ENCODE assay signal across 9 cellular contexts in the genomic region with DNA sequence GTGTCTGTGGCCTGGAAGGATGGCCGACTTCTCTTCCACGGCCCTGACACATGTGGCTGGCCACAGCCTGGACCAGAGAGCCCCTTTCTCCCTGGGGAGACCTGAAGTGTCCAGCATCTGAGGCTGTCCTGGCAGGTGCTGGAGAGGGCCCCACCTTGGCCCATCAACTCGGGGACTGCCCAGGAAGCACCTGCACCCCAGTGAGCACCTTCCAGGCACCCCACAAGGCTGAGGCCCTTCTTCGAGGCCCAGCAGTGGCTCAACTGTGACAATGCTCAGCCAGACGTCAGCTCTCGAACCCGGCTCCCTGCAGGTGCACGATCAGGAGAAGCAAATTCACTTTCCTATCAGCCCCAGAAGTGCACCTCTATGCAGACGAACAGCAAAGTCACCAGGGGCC. TPM values are rescaled to one million over a fixed set of nuclear protein-coding genes. Genes with fewer than 3 reads are reported as not detected.
DNase-seq lines count a peak whose midpoint lies in the region; ATAC-seq and TF ChIP-seq lines count a peak whose summit lies in the region.
"Had no signal": no experiment of that assay in that cellular context is flagged by ENCODE, and none has a peak within 500 bp of the region (broad histone marks: within the 10 kb centered on the region; RNA-seq: fewer than 3 reads in every experiment).

No MANE protein-coding gene starts in this region.

- no peaks in the 10 kb centered on the region for H3K27me3 ChIP-seq in OCI-LY3 (ENCODE audit: low read depth, low read length)

- POLR2A ChIA-PET in naive thymus-derived CD8-positive, alpha-beta T cell (lab: Charles Lee) = interaction anchor here (0.7 to 28.6 kb wide), 8 partner anchors 9 to 311 kb away, joined by 3 to 674 read pairs (median 14); partner anchors contain the start of genes GRK5 and RGS10
- POLR2A ChIA-PET in HEK293T (lab: Yijun Ruan, JAX) = interaction anchor here (3.1 kb wide), 1 partner anchor 25 kb away, joined by 14 read pairs; the partner anchor contains the start of gene RGS10

- H2AFZ ChIP-seq in OCI-LY3 (ENCODE audit: low read depth, low read length) = no peak overlapping the region

- H3K4me2 ChIP-seq in OCI-LY3 (ENCODE audit: low read length) = peak overlapping the region; percentile 74

- H3K27me3 Mint-ChIP-seq in naive thymus-derived CD8-positive, alpha-beta T cell = no peaks in the 10 kb centered on the region

- H3K79me2 ChIP-seq in OCI-LY3 (ENCODE audit: low read length) = no peaks in the 10 kb centered on the region

- no peaks in the 10 kb centered on the region for H3K9me3 Mint-ChIP-seq in naive thymus-derived CD8-positive, alpha-beta T cell

- no peak for DNase-seq in naive thymus-derived CD8-positive, alpha-beta T cell
- DNase-seq in left lobe of liver (ENCODE audit: low spot score) (no peak), HEK293T (ENCODE audit: extremely low spot score) (no peak), superior temporal gyrus (ENCODE audit: extremely low spot score) (no peak), AML-193 (lab: John Stamatoyannopoulos, UW) (no peak)
- DNase-seq: retina had no signal

- H3K4me3 ChIP-seq in OCI-LY3 (ENCODE audit: low read length) = peak overlapping the region; percentile 47; the same call in 1 of the 2 replicates

- H3K4me3 Mint-ChIP-seq in naive thymus-derived CD8-positive, alpha-beta T cell = peak overlapping the region in 9 of 10 donors; percentile 66 to 85 (median 79)

- peaks cover 0 to 68% (median 24%) of the 10 kb centered on the region in 3 donors for H3K36me3 Mint-ChIP-seq in naive thymus-derived CD8-positive, alpha-beta T cell

- peak overlapping the region; percentile 98 for H3K27ac ChIP-seq in OCI-LY3 (ENCODE audit: low read length)

- peaks cover 29 to 88% (median 79%) of the 10 kb centered on the region in 4 donors for H3K4me1 Mint-ChIP-seq in naive thymus-derived CD8-positive, alpha-beta T cell

- ATAC-seq in GM18873 (IDR thresholded peaks at IDR 0.05; ENCODE audit: low FRiP score, unreplicated experiment) (peak; percentile 16), HG02571 (IDR thresholded peaks at IDR 0.05; ENCODE audit: unreplicated experiment) (peak; percentile 16), left lobe of liver (no peak)
- ATAC-seq in naive thymus-derived CD8-positive, alpha-beta T cell = no peak

- no peaks in the 10 kb centered on the region for H4K20me1 ChIP-seq in OCI-LY3 (ENCODE audit: insufficient read depth, low read length)

- H3K27ac Mint-ChIP-seq in naive thymus-derived CD8-positive, alpha-beta T cell = peak overlapping the region; percentile 88 to 99 (median 96)

- peak overlapping the region; percentile 70 for H3K9ac ChIP-seq in OCI-LY3 (ENCODE audit: low read length)

- no peaks in the 10 kb centered on the region for H3K9me3 ChIP-seq in OCI-LY3 (ENCODE audit: insufficient read depth, low read length)

- CTCF ChIA-PET in HEK293T (lab: Yijun Ruan, JAX) = interaction anchor here (0.8 kb wide), 1 partner anchor 73 kb away, joined by 3 read pairs; no protein-coding TSS in a partner anchor

- no peak for TF ChIP-seq CTCF in OCI-LY3 (IDR thresholded peaks at IDR 0.05; ENCODE audit: low read depth, low read length)

- peaks cover 12% of the 10 kb centered on the region for H3K36me3 ChIP-seq in OCI-LY3 (replicated peaks; ENCODE audit: low read depth, low read length)

- H3K4me1 ChIP-seq in OCI-LY3 (ENCODE audit: low read length) = peaks cover 41% of the 10 kb centered on the region

TF ChIP-seq in HEK293T, 16 proteins besides CTCF, POLR2A, EP300 and RAD21:
- no peak for TF ChIP-seq SUZ12 (IDR thresholded peaks at IDR 0.05)
- TF ChIP-seq LEF1 (IDR thresholded peaks at IDR 0.05; ENCODE audit: borderline replicate concordance) = no peak
- no peak for TF ChIP-seq SP1 (IDR thresholded peaks at IDR 0.05)
- no peak for TF ChIP-seq ZNF384 (IDR thresholded peaks at IDR 0.05)
- TF ChIP-seq TARDBP (IDR thresholded peaks at IDR 0.05) = no peak
- TF ChIP-seq L3MBTL2 (conservative IDR thresholded peaks at IDR 0.05) = no peak
- no peak for TF ChIP-seq HDGF (IDR thresholded peaks at IDR 0.05; ENCODE audit: borderline replicate concordance)
- no peak for TF ChIP-seq FOXM1 (IDR thresholded peaks at IDR 0.05; ENCODE audit: borderline replicate concordance)
- no peak for TF ChIP-seq CTBP1 (IDR thresholded peaks at IDR 0.05; ENCODE audit: borderline replicate concordance)
- TF ChIP-seq FOXA1 (IDR thresholded peaks at IDR 0.05) = no peak
- no peak for TF ChIP-seq NFRKB (IDR thresholded peaks at IDR 0.05)
- TF ChIP-seq BHLHE40 (IDR thresholded peaks at IDR 0.05; ENCODE audit: borderline replicate concordance) = no peak
- TF ChIP-seq ARNT (IDR thresholded peaks at IDR 0.05) = no peak
- TF ChIP-seq FOXK2 (IDR thresholded peaks at IDR 0.05) = no peak
- TF ChIP-seq PKNOX1 (IDR thresholded peaks at IDR 0.05) = no peak
- TF ChIP-seq ELF4 (IDR thresholded peaks at IDR 0.05) = no peak

RNA-seq across cellular contexts. Expression of gene RGS10, which starts 24.3 kb away (rescaled TPM):
- total RNA-seq in naive thymus-derived CD8-positive, alpha-beta T cell = 100 to 1,000 TPM; 251 to 268 TPM
- polyA plus RNA-seq in naive thymus-derived CD8-positive, alpha-beta T cell = 100 to 1,000 TPM; 409 to 533 (median 504) TPM
- total RNA-seq in left lobe of liver = 1.3 TPM

Comparison
In these comparisons a context has a peak if more than half of its experiments do, and no peak if none do; other contexts are left out.
1. ATAC-seq: peak in GM18873 (single experiment) and HG02571 (single experiment); none in naive thymus-derived CD8-positive, alpha-beta T cell (0 of 2) and left lobe of liver (single experiment).
2. RNA of gene RGS10, which starts 24.3 kb away (total RNA-seq): 251 to 268 TPM in naive thymus-derived CD8-positive, alpha-beta T cell; 1.3 TPM in left lobe of liver (single experiment); every median in the first group is over 100 times any median in the second.